17 cellular contexts compared by ENCODE assay signal in the genomic region with DNA sequence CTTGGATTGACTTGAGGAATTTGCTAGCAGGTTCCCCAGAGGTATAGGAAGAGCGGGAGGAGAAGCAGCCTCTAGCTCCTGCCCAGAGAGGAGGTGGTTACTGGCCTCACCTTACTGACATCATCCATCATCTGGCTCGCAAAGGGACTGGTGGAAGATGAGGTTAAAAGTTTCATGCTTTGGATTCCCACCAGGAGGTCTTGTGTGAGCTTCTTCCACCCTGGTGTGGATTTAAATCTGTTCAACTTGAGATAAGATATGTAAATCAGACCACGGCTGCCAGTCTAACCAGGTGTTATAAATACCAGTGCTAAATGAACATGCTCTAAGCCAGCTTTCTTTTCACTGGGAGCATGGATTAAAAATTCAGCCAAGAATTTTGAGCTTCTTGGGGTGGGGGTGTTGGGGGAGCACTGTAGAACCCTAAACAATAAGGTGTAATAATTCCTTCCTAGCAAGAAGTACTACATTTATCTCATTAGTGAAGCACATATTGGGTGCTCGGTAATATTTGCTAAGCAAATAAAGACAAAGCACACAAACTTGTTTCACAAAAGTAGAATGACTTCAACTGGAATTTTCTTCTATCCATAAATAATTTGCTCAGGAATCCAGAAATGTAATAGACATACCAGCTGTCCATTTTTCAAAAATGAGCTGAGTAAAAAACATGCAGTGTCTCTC. TPM values are rescaled to one million over a fixed set of nuclear protein-coding genes. Genes with fewer than 3 reads are reported as not detected.
A peak's percentile ranks its signal among the peaks of the same experiment; 100 is the strongest.
DNase-seq lines count a peak whose midpoint lies in the region; ATAC-seq, FAIRE-seq and TF ChIP-seq lines count a peak whose summit lies in the region.
"Had no signal": no experiment of that assay in that cellular context is flagged by ENCODE, and none has a peak within 500 bp of the region (broad histone marks: within the 10 kb centered on the region; RNA-seq: fewer than 3 reads in every experiment).

No MANE protein-coding gene starts in this region.

- no peak for TF ChIP-seq EP300 in HepG2 (IDR thresholded peaks at IDR 0.05; ENCODE audit: low read depth in 2 of 2, low read length in 2 of 2)
- TF ChIP-seq EP300 in HepG2 (CRISPR knock-in tag; IDR thresholded peaks at IDR 0.05; ENCODE audit: borderline replicate concordance), result no peak
- no peak for TF ChIP-seq EP300 in upper lobe of left lung (IDR thresholded peaks at IDR 0.05)

- H2AFZ ChIP-seq in HepG2 (ENCODE audit: low read length), result no peak overlapping the region

- no peaks in the 10 kb centered on the region for H3K27me3 ChIP-seq in body of pancreas
- H3K27me3 ChIP-seq in HepG2 (ENCODE audit: control insufficient read depth in 1 of 2, insufficient read depth in 2 of 2, low read length in 2 of 2), result no peaks in the 10 kb centered on the region
- no peaks in the 10 kb centered on the region for H3K27me3 ChIP-seq in upper lobe of left lung
- H3K27me3 ChIP-seq in WERI-Rb-1 (ENCODE audit: insufficient read depth, low read depth, severe bottlenecking), result no peaks in the 10 kb centered on the region
- H3K27me3 ChIP-seq: tibial artery had no signal

- H3K4me1 ChIP-seq in body of pancreas (peaks cover 42% of the 10 kb centered on the region), HepG2 (ENCODE audit: insufficient read depth, low read length) (peaks cover 79% of the 10 kb centered on the region), upper lobe of left lung (peaks cover 3 to 25% (median 11%) of the 10 kb centered on the region in 4 donors), kidney (ENCODE audit: control insufficient read depth in 1 of 2, insufficient read depth in 1 of 2, low read depth in 1 of 2, low read length in 2 of 2) (peaks cover 0 to 6% of the 10 kb centered on the region in 2 donors)
- H3K4me1 ChIP-seq: tibial artery had no signal

- FAIRE-seq in HepG2 (lab: Jason Lieb, UNC) (peak; percentile 28), kidney (lab: Jason Lieb, UNC) (no peak)

- peak overlapping the region; percentile 58 for H3K9ac ChIP-seq in HepG2 (ENCODE audit: insufficient read depth, low read depth, low read length)
- H3K9ac ChIP-seq in kidney (ENCODE audit: low read length in 2 of 2), result no peak overlapping the region

- no peaks in the 10 kb centered on the region for H3K36me3 ChIP-seq in body of pancreas (replicated peaks in 1 of 2; ENCODE audit: insufficient read depth in 1 of 2, low read depth in 2 of 2)
- no peaks in the 10 kb centered on the region for H3K36me3 ChIP-seq in HepG2 (replicated peaks in 1 of 2; ENCODE audit: control insufficient read depth in 1 of 2, insufficient read depth in 2 of 2, low read length in 2 of 2)
- H3K36me3 ChIP-seq in upper lobe of left lung, result no peaks in the 10 kb centered on the region
- no peaks in the 10 kb centered on the region for H3K36me3 ChIP-seq in WERI-Rb-1
- H3K36me3 ChIP-seq in kidney (ENCODE audit: control insufficient read depth in 1 of 2, insufficient read depth in 2 of 2, low read length in 2 of 2), result no peaks in the 10 kb centered on the region
- H3K36me3 ChIP-seq: tibial artery had no signal

- no peaks in the 10 kb centered on the region for H3K4me1 Mint-ChIP-seq in activated T-cell treated with anti-CD3 and anti-CD28 coated beads, Interleukin-2, amount 50 U/mL, for 24 hours (ENCODE audit: low read depth)
- H3K4me1 Mint-ChIP-seq: naive B cell had no signal

- H3K4me2 ChIP-seq in HepG2 (ENCODE audit: low read depth, low read length), result peak overlapping the region; percentile 67

- no peak for TF ChIP-seq RAD21 in HepG2 (CRISPR knock-in tag; IDR thresholded peaks at IDR 0.05)

- no peaks in the 10 kb centered on the region for H3K9me3 Mint-ChIP-seq in activated T-cell treated with anti-CD3 and anti-CD28 coated beads, Interleukin-2, amount 50 U/mL, for 24 hours
- H3K9me3 Mint-ChIP-seq: activated naive CD4-positive, alpha-beta T cell treated with anti-CD3 and anti-CD28 coated beads for 36 hours; CD8-positive, alpha-beta T cell had no signal

- peaks cover 79% of the 10 kb centered on the region for H3K79me2 ChIP-seq in HepG2 (ENCODE audit: insufficient read depth, low read length)

- ATAC-seq in body of pancreas (peak; percentile 74), HepG2 (peak; percentile 56), upper lobe of left lung (ENCODE audit: low FRiP score in 2 of 2) (peak; percentile 20 to 47)
- ATAC-seq: CD8-positive, alpha-beta T cell had no signal

- peaks cover 2% of the 10 kb centered on the region; the same call in 1 of the 2 replicates for H4K20me1 ChIP-seq in HepG2 (ENCODE audit: insufficient read depth, low read length)

- DNase-seq in NCI-H146 (lab: John Stamatoyannopoulos, UW) (peak; percentile 20), NCI-H146 treated with DMSO at 0.1 percent for 48 hours (lab: John Stamatoyannopoulos, UW; ENCODE audit: unreplicated experiment) (no peak), body of pancreas (peak in 3 of 4 donors; percentile 19 to 50 (median 46)), HepG2 (ENCODE audit: low spot score) (no peak), upper lobe of left lung (no peak), WERI-Rb-1 (no peak), kidney (no peak)
- no peak for DNase-seq in activated T-cell treated with anti-CD3 and anti-CD28 coated beads, Interleukin-2, amount 50 U/mL, for 24 hours
- DNase-seq: 8988T; activated naive CD4-positive, alpha-beta T cell treated with anti-CD3 and anti-CD28 coated beads for 36 hours; CD8-positive, alpha-beta T cell; IMR-90; naive B cell; NCI-H345; retina; stimulated activated CD4-positive, alpha-beta T cell treated with anti-CD3 and anti-CD28 coated beads, Interleukin-2, amount 100 ng/mL, for 24 hours; tibial artery had no signal

- intact Hi-C loops in body of pancreas (cut with DNase I), result no loop called here
- intact Hi-C loops in HepG2 (cut with micrococcal nuclease; ENCODE audit: unreplicated experiment), result no loop called here
- intact Hi-C loops in kidney (cut with DNase I), result no loop called here

- POLR2A ChIA-PET in HepG2 (lab: Yijun Ruan, JAX), result interaction anchor here (0.7 to 2.8 kb wide), 6 partner anchors 11 to 116 kb away, joined by 3 to 14 read pairs (median 4); no protein-coding TSS in a partner anchor

- CTCF ChIA-PET in HepG2 (lab: Yijun Ruan, JAX; ENCODE audit: low intra/inter-chr PET ratio, low total read pairs), result no interaction called here

- H3K27ac ChIP-seq in body of pancreas (peak overlapping the region; percentile 52 to 76 (median 66)), HepG2 (ENCODE audit: extremely low read length, insufficient read depth, low read length) (peak overlapping the region; percentile 77), upper lobe of left lung (peak overlapping the region; percentile 46 to 59 (median 56)), WERI-Rb-1 (no peak overlapping the region), kidney (ENCODE audit: low read depth in 2 of 2, low read length in 2 of 2) (peak overlapping the region in 1 of 2 donors; percentile 13)
- H3K27ac ChIP-seq: tibial artery had no signal

- H3K36me3 Mint-ChIP-seq in activated T-cell treated with anti-CD3 and anti-CD28 coated beads, Interleukin-2, amount 50 U/mL, for 24 hours (ENCODE audit: low read depth), result no peaks in the 10 kb centered on the region
- H3K36me3 Mint-ChIP-seq: CD8-positive, alpha-beta T cell; naive B cell had no signal

- BruUV-seq in HepG2 (replicated peaks; lab: Mats Ljungman, UMichigan), result no TSS peak

- in situ Hi-C loops in HepG2 (cut with HindIII; ENCODE audit: extremely low pct_ligation_motif_present, low pct_unique_long_range_greater_than_20kb), result no loop called here

- no peak overlapping the region for H3K4me3 ChIP-seq in body of pancreas
- H3K4me3 ChIP-seq in HepG2 (replicated peaks in 1 of 3; ENCODE audit: insufficient read depth in 1 of 3, low read depth in 2 of 3, low read length in 3 of 3), result peak overlapping the region; percentile 27 to 40 (median 34); a peak in 4 of 6 replicates
- no peak overlapping the region for H3K4me3 ChIP-seq in upper lobe of left lung
- no peak overlapping the region for H3K4me3 ChIP-seq in WERI-Rb-1 (ENCODE audit: low read depth, low read length)
- H3K4me3 ChIP-seq in kidney (ENCODE audit: low read length in 2 of 2), result no peak overlapping the region
- H3K4me3 ChIP-seq: tibial artery had no signal

- no peak for TF ChIP-seq CTCF in body of pancreas (IDR thresholded peaks at IDR 0.05)
- TF ChIP-seq CTCF in HepG2 (CRISPR knock-in tag; IDR thresholded peaks at IDR 0.05), result no peak
- TF ChIP-seq CTCF in upper lobe of left lung (IDR thresholded peaks at IDR 0.05), result no peak
- TF ChIP-seq CTCF in WERI-Rb-1 (IDR thresholded peaks at IDR 0.05; ENCODE audit: low read depth, low read length), result no peak
- TF ChIP-seq CTCF in kidney (IDR thresholded peaks at IDR 0.05; ENCODE audit: borderline replicate concordance, extremely low read depth, insufficient read depth), result no peak

- H3K27ac Mint-ChIP-seq in activated T-cell treated with anti-CD3 and anti-CD28 coated beads, Interleukin-2, amount 50 U/mL, for 24 hours, result no peak overlapping the region
- H3K27ac Mint-ChIP-seq: activated naive CD4-positive, alpha-beta T cell treated with anti-CD3 and anti-CD28 coated beads for 36 hours; CD8-positive, alpha-beta T cell had no signal

- 34 to 37% methylated on average over 4 of the region's 4 CpGs for WGBS in body of pancreas, 2 donors
- WGBS in HepG2 (ENCODE audit: low lambda C conversion rate), result 60% methylated on average over 4 of the region's 4 CpGs
- WGBS in upper lobe of left lung, 2 donors, result 61 to 65% methylated on average over 4 of the region's 4 CpGs

- TF ChIP-seq POLR2A in body of pancreas (IDR thresholded peaks at IDR 0.05) (peak in 1 of 3 donors; percentile 25), HepG2 (IDR thresholded peaks at IDR 0.05; ENCODE audit: insufficient read depth in 1 of 2, low read depth in 2 of 2, low read length in 2 of 2) (no peak), upper lobe of left lung (IDR thresholded peaks at IDR 0.05) (no peak)

- H3K9me3 ChIP-seq in body of pancreas (no peaks in the 10 kb centered on the region), HepG2 (ENCODE audit: low read length) (no peaks in the 10 kb centered on the region), upper lobe of left lung (no peaks in the 10 kb centered on the region), WERI-Rb-1 (ENCODE audit: severe bottlenecking) (no peaks in the 10 kb centered on the region), kidney (ENCODE audit: control insufficient read depth in 1 of 2, low read length in 2 of 2) (no peaks in the 10 kb centered on the region)
- H3K9me3 ChIP-seq: tibial artery had no signal

- peaks cover 43% of the 10 kb centered on the region for H3K27me3 Mint-ChIP-seq in activated T-cell treated with anti-CD3 and anti-CD28 coated beads, Interleukin-2, amount 50 U/mL, for 24 hours

- H3K4me3 Mint-ChIP-seq in activated T-cell treated with anti-CD3 and anti-CD28 coated beads, Interleukin-2, amount 50 U/mL, for 24 hours, result no peak overlapping the region
- H3K4me3 Mint-ChIP-seq: activated naive CD4-positive, alpha-beta T cell treated with anti-CD3 and anti-CD28 coated beads for 36 hours; CD8-positive, alpha-beta T cell; naive B cell had no signal

RNA-seq across cellular contexts. Expression of a gene that starts 7.8 kb away (rescaled TPM):
- total RNA-seq in body of pancreas, result 10 to 100 TPM; 29.3 to 58.3 TPM
- 6.7 and 6.9 TPM in 2 replicates for total RNA-seq in HepG2 (2016; rRNA removed; fragmentation: Illumina TruSeq; extraction: Trizol)
- 2.0 and 2.7 TPM in 2 replicates for total RNA-seq in HepG2 (2016; cell fraction: cytosol; rRNA removed; fragmentation: Illumina TruSeq; extraction: Trizol; ENCODE audit: low read depth)
- total RNA-seq in HepG2 (2016; cell fraction: insoluble cytoplasmic fraction; rRNA removed; fragmentation: Illumina TruSeq; extraction: Trizol), result 6.3 and 8.2 TPM in 2 replicates
- 4.6 and 5.4 TPM in 2 replicates for total RNA-seq in HepG2 (2016; cell fraction: membrane; rRNA removed; fragmentation: Illumina TruSeq; extraction: Trizol)
- total RNA-seq in HepG2 (2016; cell fraction: nucleus; rRNA removed; fragmentation: Illumina TruSeq; extraction: Trizol), result 3.8 and 5.3 TPM in 2 replicates
- 6.7 and 7.7 TPM in 2 replicates for polyA plus RNA-seq in HepG2 (2011; rRNA removed)
- 3.6 and 5.9 TPM in 2 replicates for polyA plus RNA-seq in HepG2 (2011; cell fraction: cytosol; rRNA removed)
- polyA plus RNA-seq in HepG2 (2011; cell fraction: nucleus; rRNA removed), result 8.5 and 8.6 TPM in 2 replicates
- 7.3 and 12.4 TPM in 2 replicates for polyA plus RNA-seq in HepG2 (2012)
- 1.9 TPM in 2 replicates for polyA plus RNA-seq in HepG2 (2016; cell fraction: cytosol; fragmentation: Illumina TruSeq; extraction: Trizol; ENCODE audit: low read depth)
- 7.7 and 8.0 TPM in 2 replicates for polyA plus RNA-seq in HepG2 (2016; cell fraction: insoluble cytoplasmic fraction; fragmentation: Illumina TruSeq; extraction: Trizol; ENCODE audit: low read depth)
- polyA plus RNA-seq in HepG2 (2016; cell fraction: membrane; fragmentation: Illumina TruSeq; extraction: Trizol; ENCODE audit: low read depth), result 2.9 and 3.7 TPM in 2 replicates
- 6.8 and 10.0 TPM in 2 replicates for polyA plus RNA-seq in HepG2 (2016; cell fraction: nucleus; fragmentation: Illumina TruSeq; extraction: Trizol; ENCODE audit: insufficient read depth, low read depth)
- 6.3 and 10.2 TPM in 2 replicates for polyA minus RNA-seq in HepG2 (2011; rRNA and poly(A)+ RNA removed; ENCODE audit: low replicate concordance)
- polyA minus RNA-seq in HepG2 (2011; cell fraction: cytosol; rRNA and poly(A)+ RNA removed), result 5.3 and 6.1 TPM in 2 replicates
- polyA minus RNA-seq in HepG2 (2011; cell fraction: nucleus; rRNA and poly(A)+ RNA removed), result 6.1 and 8.0 TPM in 2 replicates
- 10 to 100 TPM; 19.8 to 64.5 (median 24.7) TPM for total RNA-seq in upper lobe of left lung
- total RNA-seq in kidney, result 48.2 TPM
- polyA plus RNA-seq in kidney (ENCODE audit: insufficient read depth, low read depth, low replicate concordance), result 8.1 TPM

Comparison
In these comparisons a context has a peak if more than half of its experiments do, and no peak if none do; other contexts are left out.
1. DNase-seq: peak in NCI-H146 (single experiment) and body of pancreas (3 of 4); none in NCI-H146 treated with DMSO at 0.1 percent for 48 hours (single experiment), HepG2 (single experiment), upper lobe of left lung (0 of 2), WERI-Rb-1 (single experiment), kidney (single experiment) and activated T-cell treated with anti-CD3 and anti-CD28 coated beads, Interleukin-2, amount 50 U/mL, for 24 hours (single experiment).
2. H3K4me3 ChIP-seq: peak in HepG2 (3 of 3); none in body of pancreas (0 of 2), upper lobe of left lung (0 of 4), WERI-Rb-1 (single experiment) and kidney (0 of 2).
3. Peak in every context shown above with its lines, with median percentiles within 50 percentile points of each other: ATAC-seq.